In the genomic region with DNA sequence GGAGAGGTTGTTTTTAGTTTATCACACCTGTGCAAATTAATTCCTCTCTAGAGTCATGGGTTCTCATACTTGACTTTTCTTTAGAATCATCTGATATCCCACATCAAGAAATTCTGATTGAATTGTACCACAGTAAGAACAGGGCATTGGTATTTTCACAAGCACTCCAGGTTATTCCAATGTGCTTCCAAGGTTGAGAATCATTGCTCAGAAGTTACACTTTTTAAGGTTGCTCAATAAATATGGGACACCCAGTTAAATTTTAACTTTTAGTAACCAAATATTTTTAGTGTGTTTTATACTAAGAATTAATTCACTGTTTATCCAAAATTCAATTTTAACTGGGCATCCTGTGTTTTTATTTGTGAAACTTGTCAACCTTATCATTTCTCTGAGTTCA, we compare ENCODE assay signal across 2 cellular contexts.
TF ChIP-seq lines count a peak whose summit lies in the region.

No MANE protein-coding gene starts in this region.

TF ChIP-seq in liver, 16 proteins besides CTCF, POLR2A, EP300 and RAD21 (continued from another document):
- TF ChIP-seq, protein P1, sequence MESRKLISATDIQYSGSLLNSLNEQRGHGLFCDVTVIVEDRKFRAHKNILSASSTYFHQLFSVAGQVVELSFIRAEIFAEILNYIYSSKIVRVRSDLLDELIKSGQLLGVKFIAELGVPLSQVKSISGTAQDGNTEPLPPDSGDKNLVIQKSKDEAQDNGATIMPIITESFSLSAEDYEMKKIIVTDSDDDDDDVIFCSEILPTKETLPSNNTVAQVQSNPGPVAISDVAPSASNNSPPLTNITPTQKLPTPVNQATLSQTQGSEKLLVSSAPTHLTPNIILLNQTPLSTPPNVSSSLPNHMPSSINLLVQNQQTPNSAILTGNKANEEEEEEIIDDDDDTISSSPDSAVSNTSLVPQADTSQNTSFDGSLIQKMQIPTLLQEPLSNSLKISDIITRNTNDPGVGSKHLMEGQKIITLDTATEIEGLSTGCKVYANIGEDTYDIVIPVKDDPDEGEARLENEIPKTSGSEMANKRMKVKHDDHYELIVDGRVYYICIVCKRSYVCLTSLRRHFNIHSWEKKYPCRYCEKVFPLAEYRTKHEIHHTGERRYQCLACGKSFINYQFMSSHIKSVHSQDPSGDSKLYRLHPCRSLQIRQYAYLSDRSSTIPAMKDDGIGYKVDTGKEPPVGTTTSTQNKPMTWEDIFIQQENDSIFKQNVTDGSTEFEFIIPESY (IDR thresholded peaks at IDR 0.05): no peak

TF ChIP-seq in HepG2, 621 proteins besides CTCF, POLR2A, EP300 and RAD21 (continued from another document):
- TF ChIP-seq, protein P2, sequence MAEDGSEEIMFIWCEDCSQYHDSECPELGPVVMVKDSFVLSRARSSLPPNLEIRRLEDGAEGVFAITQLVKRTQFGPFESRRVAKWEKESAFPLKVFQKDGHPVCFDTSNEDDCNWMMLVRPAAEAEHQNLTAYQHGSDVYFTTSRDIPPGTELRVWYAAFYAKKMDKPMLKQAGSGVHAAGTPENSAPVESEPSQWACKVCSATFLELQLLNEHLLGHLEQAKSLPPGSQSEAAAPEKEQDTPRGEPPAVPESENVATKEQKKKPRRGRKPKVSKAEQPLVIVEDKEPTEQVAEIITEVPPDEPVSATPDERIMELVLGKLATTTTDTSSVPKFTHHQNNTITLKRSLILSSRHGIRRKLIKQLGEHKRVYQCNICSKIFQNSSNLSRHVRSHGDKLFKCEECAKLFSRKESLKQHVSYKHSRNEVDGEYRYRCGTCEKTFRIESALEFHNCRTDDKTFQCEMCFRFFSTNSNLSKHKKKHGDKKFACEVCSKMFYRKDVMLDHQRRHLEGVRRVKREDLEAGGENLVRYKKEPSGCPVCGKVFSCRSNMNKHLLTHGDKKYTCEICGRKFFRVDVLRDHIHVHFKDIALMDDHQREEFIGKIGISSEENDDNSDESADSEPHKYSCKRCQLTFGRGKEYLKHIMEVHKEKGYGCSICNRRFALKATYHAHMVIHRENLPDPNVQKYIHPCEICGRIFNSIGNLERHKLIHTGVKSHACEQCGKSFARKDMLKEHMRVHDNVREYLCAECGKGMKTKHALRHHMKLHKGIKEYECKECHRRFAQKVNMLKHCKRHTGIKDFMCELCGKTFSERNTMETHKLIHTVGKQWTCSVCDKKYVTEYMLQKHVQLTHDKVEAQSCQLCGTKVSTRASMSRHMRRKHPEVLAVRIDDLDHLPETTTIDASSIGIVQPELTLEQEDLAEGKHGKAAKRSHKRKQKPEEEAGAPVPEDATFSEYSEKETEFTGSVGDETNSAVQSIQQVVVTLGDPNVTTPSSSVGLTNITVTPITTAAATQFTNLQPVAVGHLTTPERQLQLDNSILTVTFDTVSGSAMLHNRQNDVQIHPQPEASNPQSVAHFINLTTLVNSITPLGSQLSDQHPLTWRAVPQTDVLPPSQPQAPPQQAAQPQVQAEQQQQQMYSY (CRISPR knock-in tag; IDR thresholded peaks at IDR 0.05): no peak
- TF ChIP-seq, protein P3, sequence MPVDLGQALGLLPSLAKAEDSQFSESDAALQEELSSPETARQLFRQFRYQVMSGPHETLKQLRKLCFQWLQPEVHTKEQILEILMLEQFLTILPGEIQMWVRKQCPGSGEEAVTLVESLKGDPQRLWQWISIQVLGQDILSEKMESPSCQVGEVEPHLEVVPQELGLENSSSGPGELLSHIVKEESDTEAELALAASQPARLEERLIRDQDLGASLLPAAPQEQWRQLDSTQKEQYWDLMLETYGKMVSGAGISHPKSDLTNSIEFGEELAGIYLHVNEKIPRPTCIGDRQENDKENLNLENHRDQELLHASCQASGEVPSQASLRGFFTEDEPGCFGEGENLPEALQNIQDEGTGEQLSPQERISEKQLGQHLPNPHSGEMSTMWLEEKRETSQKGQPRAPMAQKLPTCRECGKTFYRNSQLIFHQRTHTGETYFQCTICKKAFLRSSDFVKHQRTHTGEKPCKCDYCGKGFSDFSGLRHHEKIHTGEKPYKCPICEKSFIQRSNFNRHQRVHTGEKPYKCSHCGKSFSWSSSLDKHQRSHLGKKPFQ (CRISPR knock-in tag; IDR thresholded peaks at IDR 0.05; ENCODE audit: insufficient replicate concordance): no peak
- TF ChIP-seq ARID2 (CRISPR knock-in tag; IDR thresholded peaks at IDR 0.05; ENCODE audit: borderline replicate concordance) (no peak), NR2F6 (IDR thresholded peaks at IDR 0.05) (no peak), NR2F6 (CRISPR knock-in tag; IDR thresholded peaks at IDR 0.05) (no peak), ZNF143 (CRISPR knock-in tag; IDR thresholded peaks at IDR 0.05) (no peak), ZMYM2 (CRISPR knock-in tag; IDR thresholded peaks at IDR 0.05) (no peak), KDM5B (CRISPR knock-in tag; IDR thresholded peaks at IDR 0.05; ENCODE audit: borderline replicate concordance) (no peak), MAZ (IDR thresholded peaks at IDR 0.05; ENCODE audit: borderline replicate concordance, low read depth, low read length) (no peak), MAZ (CRISPR knock-in tag; IDR thresholded peaks at IDR 0.05; ENCODE audit: low read depth) (no peak), PRMT3 (CRISPR knock-in tag; IDR thresholded peaks at IDR 0.05; ENCODE audit: borderline replicate concordance, low read depth) (no peak)
TF ChIP-seq in HepG2: peak in this region for 0.
